In the genomic region with DNA sequence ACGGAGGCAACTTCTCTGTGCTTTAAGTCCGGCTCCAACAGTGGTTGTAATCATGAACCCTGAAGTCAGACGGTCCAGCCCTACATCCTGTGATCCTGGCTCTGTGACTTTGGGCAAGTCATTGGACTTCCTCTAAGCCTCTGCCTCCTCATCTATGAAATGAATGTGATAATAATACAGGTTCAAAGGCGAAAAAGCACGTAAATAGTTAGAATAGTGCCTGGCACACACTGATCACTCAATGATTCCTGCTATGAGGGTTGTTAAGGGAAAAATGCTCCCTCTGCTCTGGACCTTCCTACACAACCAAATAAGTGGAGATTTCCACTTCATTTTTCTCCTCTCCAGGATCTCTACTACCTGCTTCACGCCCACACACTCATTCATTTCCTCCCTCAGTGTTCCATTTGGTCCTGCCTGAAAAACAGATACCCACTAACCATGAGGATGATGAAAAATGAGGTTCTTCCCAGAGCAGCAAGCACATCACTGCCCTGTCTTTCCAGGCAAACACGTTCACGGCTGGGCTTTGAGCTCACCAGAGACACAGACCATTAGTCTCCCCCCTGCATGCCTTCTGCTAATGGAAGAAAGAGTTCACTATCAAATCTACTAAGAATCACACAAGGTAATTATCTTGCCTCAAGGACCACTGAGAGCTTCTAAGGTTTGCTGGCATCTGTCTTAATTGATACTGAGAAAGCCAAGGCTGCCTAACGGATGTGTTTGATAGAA, we compare ENCODE assay signal across 2 cellular contexts.
TF ChIP-seq lines count a peak whose summit lies in the region.

No MANE protein-coding gene starts in this region.

TF ChIP-seq in IMR-90, 13 proteins besides CTCF, POLR2A, EP300 and RAD21:
- TF ChIP-seq RCOR1 (IDR thresholded peaks at IDR 0.05; ENCODE audit: insufficient replicate concordance, low read length), result no peak
- no peak for TF ChIP-seq CEBPB (IDR thresholded peaks at IDR 0.05; ENCODE audit: low read depth, low read length)
- TF ChIP-seq MAZ (IDR thresholded peaks at IDR 0.05; ENCODE audit: borderline replicate concordance, low read depth, low read length), result no peak
- no peak for TF ChIP-seq SMC3 (IDR thresholded peaks at IDR 0.05; ENCODE audit: low read depth, low read length)
- TF ChIP-seq MXI1 (IDR thresholded peaks at IDR 0.05; ENCODE audit: borderline replicate concordance, low read depth, low read length), result no peak
- TF ChIP-seq CHD1 (IDR thresholded peaks at IDR 0.05; ENCODE audit: low read depth, low read length), result no peak
- TF ChIP-seq BHLHE40 (IDR thresholded peaks at IDR 0.05; ENCODE audit: low read depth, low read length), result no peak
- no peak for TF ChIP-seq FOS (IDR thresholded peaks at IDR 0.05; ENCODE audit: low read depth, low read length)
- TF ChIP-seq USF2 (IDR thresholded peaks at IDR 0.05; ENCODE audit: low read depth, low read length), result no peak
- TF ChIP-seq RFX5 (IDR thresholded peaks at IDR 0.05; ENCODE audit: low read depth, low read length), result no peak
- no peak for TF ChIP-seq ELK1 (IDR thresholded peaks at IDR 0.05; ENCODE audit: borderline replicate concordance, low read depth, low read length)
- TF ChIP-seq NFE2L2 (IDR thresholded peaks at IDR 0.05; ENCODE audit: low read depth, low read length), result no peak
- TF ChIP-seq MAFK (IDR thresholded peaks at IDR 0.05; ENCODE audit: low read depth, low read length), result no peak
TF ChIP-seq in IMR-90: peak in this region for 0.

TF ChIP-seq in WTC11, 78 proteins besides CTCF, POLR2A, EP300 and RAD21:
- TF ChIP-seq GABPB1 (CRISPR knock-in tag; IDR thresholded peaks at IDR 0.05), result no peak
- TF ChIP-seq ESRRA (CRISPR knock-in tag; IDR thresholded peaks at IDR 0.05; ENCODE audit: borderline replicate concordance), result no peak
- TF ChIP-seq MAX (CRISPR knock-in tag; IDR thresholded peaks at IDR 0.05), result no peak
- no peak for TF ChIP-seq FOXK1 (CRISPR knock-in tag; IDR thresholded peaks at IDR 0.05)
- no peak for TF ChIP-seq TCF7 (CRISPR knock-in tag; IDR thresholded peaks at IDR 0.05; ENCODE audit: low read depth)
- TF ChIP-seq TEAD4 (CRISPR knock-in tag; IDR thresholded peaks at IDR 0.05), result no peak
- TF ChIP-seq ZSCAN18 (CRISPR knock-in tag; IDR thresholded peaks at IDR 0.05), result no peak
- no peak for TF ChIP-seq AFF4 (CRISPR knock-in tag; IDR thresholded peaks at IDR 0.05; ENCODE audit: borderline replicate concordance)
- no peak for TF ChIP-seq GRHL2 (CRISPR knock-in tag; IDR thresholded peaks at IDR 0.05; ENCODE audit: insufficient replicate concordance, severe bottlenecking)
- no peak for TF ChIP-seq MLX (CRISPR knock-in tag; IDR thresholded peaks at IDR 0.05)
- TF ChIP-seq ZNF121 (CRISPR knock-in tag; IDR thresholded peaks at IDR 0.05), result no peak
- TF ChIP-seq, protein P1, sequence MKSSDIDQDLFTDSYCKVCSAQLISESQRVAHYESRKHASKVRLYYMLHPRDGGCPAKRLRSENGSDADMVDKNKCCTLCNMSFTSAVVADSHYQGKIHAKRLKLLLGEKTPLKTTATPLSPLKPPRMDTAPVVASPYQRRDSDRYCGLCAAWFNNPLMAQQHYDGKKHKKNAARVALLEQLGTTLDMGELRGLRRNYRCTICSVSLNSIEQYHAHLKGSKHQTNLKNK (CRISPR knock-in tag; IDR thresholded peaks at IDR 0.05), result no peak
- no peak for TF ChIP-seq IRF2 (CRISPR knock-in tag; IDR thresholded peaks at IDR 0.05; ENCODE audit: borderline replicate concordance, low read depth)
- no peak for TF ChIP-seq JUN (CRISPR knock-in tag; IDR thresholded peaks at IDR 0.05)
- no peak for TF ChIP-seq ATF1 (CRISPR knock-in tag; IDR thresholded peaks at IDR 0.05)
- no peak for TF ChIP-seq JAZF1 (CRISPR knock-in tag; IDR thresholded peaks at IDR 0.05)
